24 cellular contexts compared by ENCODE assay signal in genomic region chr5:172595591-172596455, GRCh38.
"Had no signal": no experiment of that assay in that cellular context is flagged by ENCODE, and none has a peak within 500 bp of the region (broad histone marks: within the 10 kb centered on the region; RNA-seq: fewer than 3 reads in every experiment).

No MANE protein-coding gene starts in this region.

- H3K9me3 Mint-ChIP-seq: activated T-cell treated with anti-CD3 and anti-CD28 coated beads, Interleukin-2, amount 50 U/mL, for 4 hours; activated T-helper 2 cell treated with anti-CD3 and anti-CD28 coated beads, Interferon-gamma antibody, Interleukin-2, Interleukin-4, amounts not matched to agents 10 μg/mL and 5 μg/mL and 100 μg/mL, durations not matched to agents 14 hours and 24 hours and 36 hours; central memory CD8-positive, alpha-beta T cell; effector memory CD8-positive, alpha-beta T cell; memory B cell had no signal

- H3K27me3 Mint-ChIP-seq: activated naive CD8-positive, alpha-beta T cell had no signal

- H3K4me1 ChIP-seq: adrenal gland, colonic mucosa, spleen, upper lobe of right lung had no signal

- H3K4me1 Mint-ChIP-seq: central memory CD8-positive, alpha-beta T cell; memory B cell had no signal

- H3K9me3 ChIP-seq: adrenal gland, colonic mucosa, esophagus muscularis mucosa, spleen, thoracic aorta, upper lobe of right lung had no signal

- H3K4me3 ChIP-seq: adrenal gland, colonic mucosa, dorsolateral prefrontal cortex, esophagus muscularis mucosa, spleen, thoracic aorta, upper lobe of right lung had no signal

- H3K4me3 Mint-ChIP-seq: activated naive CD8-positive, alpha-beta T cell; activated T-cell treated with anti-CD3 and anti-CD28 coated beads, Interleukin-2, amount 50 U/mL, for 4 hours; central memory CD8-positive, alpha-beta T cell; effector memory CD8-positive, alpha-beta T cell; memory B cell had no signal

- H3K36me3 Mint-ChIP-seq: activated naive CD8-positive, alpha-beta T cell; memory B cell; naive B cell had no signal

- H3K27ac Mint-ChIP-seq: activated naive CD8-positive, alpha-beta T cell; activated T-helper 2 cell treated with anti-CD3 and anti-CD28 coated beads, Interferon-gamma antibody, Interleukin-2, Interleukin-4, amounts not matched to agents 10 μg/mL and 5 μg/mL and 100 μg/mL, durations not matched to agents 14 hours and 24 hours and 36 hours; effector memory CD8-positive, alpha-beta T cell; memory B cell; progenitor cell of endocrine pancreas had no signal

- ATAC-seq: activated T-cell treated with anti-CD3 and anti-CD28 coated beads, Interleukin-2, amount 50 U/mL, for 4 hours; effector memory CD8-positive, alpha-beta T cell; upper lobe of right lung had no signal

- DNase-seq: activated CD4-positive, alpha-beta T cell treated with anti-CD3 and anti-CD28 coated beads, Interleukin-2, amount 50 U/mL, for 4 hours; activated CD8-positive, alpha-beta memory T cell treated with anti-CD3 and anti-CD28 coated beads, Interleukin-2, amount 50 U/mL, for 48 hours; activated naive CD4-positive, alpha-beta T cell; activated T-cell treated with anti-CD3 and anti-CD28 coated beads, Interleukin-2, amount 50 U/mL, for 4 hours; adrenal gland; colonic mucosa; effector memory CD8-positive, alpha-beta T cell; hypothalamus; naive B cell; retina; spleen; stimulated activated CD4-positive, alpha-beta T cell treated with anti-CD3 and anti-CD28 coated beads, Interleukin-4, amount 100 ng/mL, for 1 hour; stimulated activated naive CD4-positive, alpha-beta T cell; T-helper 1 cell; T-helper 9 cell; upper lobe of right lung had no signal

- H3K27me3 ChIP-seq: adrenal gland, colonic mucosa, dorsolateral prefrontal cortex, esophagus muscularis mucosa, upper lobe of right lung had no signal

- H3K36me3 ChIP-seq: adrenal gland, colonic mucosa, esophagus muscularis mucosa, spleen, thoracic aorta, upper lobe of right lung had no signal

- H3K27ac ChIP-seq: adrenal gland, colonic mucosa, dorsolateral prefrontal cortex, esophagus muscularis mucosa, spleen, thoracic aorta, upper lobe of right lung had no signal
